In genomic region chr15:77502379-77503095, GRCh38 we compare ENCODE assay signal across 20 cellular contexts.
"Had no signal": no experiment of that assay in that cellular context is flagged by ENCODE, and none has a peak within 500 bp of the region (broad histone marks: within the 10 kb centered on the region; RNA-seq: fewer than 3 reads in every experiment).

No MANE protein-coding gene starts in this region.

- ATAC-seq: activated CD4-positive, CD25-positive, alpha-beta regulatory T cell treated with anti-CD3 and anti-CD28 coated beads, Interleukin-2, amount 50 U/mL, for 24 hours; activated CD8-positive, alpha-beta T cell treated with anti-CD3 and anti-CD28 coated beads, Interleukin-2, amount 10 ng/mL, durations not matched to agents 7 days and 5 days had no signal

- DNase-seq: activated CD4-positive, alpha-beta T cell treated with anti-CD3 and anti-CD28 coated beads for 48 hours; activated CD4-positive, alpha-beta T cell treated with anti-CD3 and anti-CD28 coated beads, Interleukin-2, amount 50 U/mL, for 4 hours; activated CD8-positive, alpha-beta memory T cell treated with anti-CD3 and anti-CD28 coated beads, Interleukin-2, amount 50 U/mL, for 48 hours; activated CD8-positive, alpha-beta T cell treated with anti-CD3 and anti-CD28 coated beads, Interleukin-2, amount 10 ng/mL, durations not matched to agents 7 days and 5 days; activated naive CD4-positive, alpha-beta T cell treated with anti-CD3 and anti-CD28 coated beads, Interleukin-2, amount 50 U/mL, for 16 hours; activated naive CD8-positive, alpha-beta T cell treated with anti-CD3 and anti-CD28 coated beads, Interleukin-2, amount 10 ng/mL, durations not matched to agents 7 days and 5 days; activated T-cell treated with anti-CD3 and anti-CD28 coated beads, Interleukin-2, amount 50 U/mL, for 1 hour; adrenal gland; anterior cingulate cortex; Karpas-422; MM.1S; NCI-H1105 treated with DMSO at 0.1 percent for 48 hours; NCI-H1436 treated with DMSO at 0.1 percent for 48 hours; NCI-H187; NCI-H2081; NK-92 treated with Interleukin-12 subunit alpha and Interleukin-12 subunit beta, amount 100 ng/mL, for 24 hours; SHP77 treated with DMSO at 0.1 percent for 48 hours; T-helper 1 cell; WERI-Rb-1 had no signal

- H3K27ac ChIP-seq: adrenal gland, WERI-Rb-1 had no signal

- H3K4me3 ChIP-seq: adrenal gland had no signal

- H3K9me3 ChIP-seq: adrenal gland had no signal

- H3K27me3 ChIP-seq: adrenal gland had no signal

- H3K36me3 ChIP-seq: adrenal gland, WERI-Rb-1 had no signal
